ENCODE assay signal across 8 cellular contexts in genomic region chr2:72915907-72916742, GRCh38. TPM values are rescaled to one million over a fixed set of nuclear protein-coding genes. Genes with fewer than 3 reads are reported as not detected.
DNase-seq lines count a peak whose midpoint lies in the region; ATAC-seq, FAIRE-seq and TF ChIP-seq lines count a peak whose summit lies in the region.

No MANE protein-coding gene starts in this region.

- 17% methylated on average over 39 of the region's 86 CpGs for WGBS in K562 (ENCODE audit: insufficient coverage, low coverage, missing lambda C conversion rate)

- no peak for TF ChIP-seq RAD21 in K562 (CRISPR knock-in tag; conservative IDR thresholded peaks at IDR 0.05 in 1 of 2, IDR thresholded peaks at IDR 0.05 in 1 of 2)

- no peak overlapping the region for H2AFZ ChIP-seq in K562 (ENCODE audit: low read depth, low read length)

- in situ Hi-C loops in K562 (cut with MboI), result no loop called here

- no peaks in the 10 kb centered on the region for H3K9me1 ChIP-seq in K562 (ENCODE audit: control insufficient read depth, insufficient read depth, low read length)

- H3K9me3 ChIP-seq in BLaER1 (no peaks in the 10 kb centered on the region), K562 (replicated peaks; ENCODE audit: control insufficient read depth, insufficient read depth, low read depth, low read length) (no peaks in the 10 kb centered on the region)

- H3K27ac ChIP-seq in BLaER1, result no peak overlapping the region
- no peak overlapping the region for H3K27ac ChIP-seq in K562 (ENCODE audit: extremely low read depth, low read depth, low read length)

- H3K4me3 ChIP-seq in BLaER1, result peak overlapping the region; percentile 65
- no peak overlapping the region; the same call in 1 of the 2 replicates for H3K4me3 ChIP-seq in K562

- H3K9ac ChIP-seq in BLaER1 (0 out of 2 replicates have a peak overlapping the region, but pooled peaks have one; percentile 28), K562 (ENCODE audit: insufficient read depth in 1 of 2, low read depth in 2 of 2, low read length in 2 of 2) (peak overlapping the region in 1 of 2 experiments; percentile 58; a peak in 2 of 4 replicates)

- intact Hi-C loops in K562 (cut with micrococcal nuclease), result no loop called here

- H3K4me2 ChIP-seq in BLaER1 (peak overlapping the region; percentile 97), K562 (ENCODE audit: insufficient read depth, low read length) (no peak overlapping the region)

- no peak for FAIRE-seq in K562 (lab: Jason Lieb, UNC)

- H3K4me1 ChIP-seq in BLaER1 (peaks cover 46% of the 10 kb centered on the region), K562 (replicated peaks in 1 of 2; ENCODE audit: control insufficient read depth in 2 of 2, insufficient read depth in 2 of 2, low read length in 2 of 2) (peaks cover 0 to 53% of the 10 kb centered on the region in 2 experiments; a peak in 3 of 5 replicates)

- no peak for TF ChIP-seq EP300 in K562 (IDR thresholded peaks at IDR 0.05; ENCODE audit: low read length)

- POLR2A ChIA-PET in K562 (lab: Yijun Ruan, JAX), result interaction anchor here (1.2 kb wide), 1 partner anchor 9 kb away, joined by 3 read pairs; no protein-coding TSS in a partner anchor

- no peak for TF ChIP-seq POLR2A in K562 (conservative IDR thresholded peaks at IDR 0.05)

- peaks cover 100% of the 10 kb centered on the region for H3K27me3 ChIP-seq in BLaER1
- H3K27me3 ChIP-seq in K562 (ENCODE audit: control insufficient read depth in 2 of 2, insufficient read depth in 2 of 2, low read length in 2 of 2), result peaks cover 61 to 68% of the 10 kb centered on the region in 2 experiments

- no TSS peak for BruUV-seq in K562 (replicated peaks; lab: Mats Ljungman, UMichigan)

- H3K79me2 ChIP-seq in K562 (ENCODE audit: control insufficient read depth, insufficient read depth, low read length), result no peaks in the 10 kb centered on the region

- no peak for TF ChIP-seq CTCF in K562 (IDR thresholded peaks at IDR 0.05 in 2 of 3, conservative IDR thresholded peaks at IDR 0.05 in 1 of 3; ENCODE audit: insufficient read depth in 2 of 3, low read depth in 1 of 3, low read length in 3 of 3)

- H3K36me3 ChIP-seq in BLaER1 (no peaks in the 10 kb centered on the region), K562 (ENCODE audit: control insufficient read depth, insufficient read depth, low read length) (no peaks in the 10 kb centered on the region)

- CTCF ChIA-PET in K562 (lab: Yijun Ruan, JAX; ENCODE audit: low intra/inter-chr PET ratio), result no interaction called here

- DNase-seq in NCI-H526 treated with DMSO at 0.1 percent for 48 hours (lab: John Stamatoyannopoulos, UW), result peak; percentile 62
- DNase-seq in K562 (ENCODE audit: extremely low read depth in 1 of 4, low spot score in 3 of 4), result peak; percentile 66 to 71 (median 70)
- peak; percentile 80 for DNase-seq in kidney tubule cell (ENCODE audit: low spot score)
- DNase-seq in stimulated activated CD8-positive, alpha-beta memory T cell treated with anti-CD3 and anti-CD28 coated beads, Interleukin-4, amount 100 ng/mL, for 48 hours, result peak; percentile 60
- no peak for DNase-seq in NK-92 (lab: John Stamatoyannopoulos, UW; ENCODE audit: unreplicated experiment)

- ATAC-seq in GM18873 (IDR thresholded peaks at IDR 0.05; ENCODE audit: low FRiP score, unreplicated experiment) (peak; percentile 54), HG03045 (IDR thresholded peaks at IDR 0.05; ENCODE audit: unreplicated experiment) (peak; percentile 51), K562 (peak; percentile 87)

- H4K20me1 ChIP-seq in BLaER1, result peaks cover 78% of the 10 kb centered on the region
- H4K20me1 ChIP-seq in K562 (replicated peaks; ENCODE audit: control insufficient read depth, insufficient read depth, low read length), result peaks cover 26% of the 10 kb centered on the region; the same call in 1 of the 2 replicates

TF ChIP-seq in K562, 482 proteins besides CTCF, POLR2A, EP300 and RAD21 (continues in another document):
- TF ChIP-seq GABPA (tag; conservative IDR thresholded peaks at IDR 0.05; ENCODE audit: low read depth) (no peak), CBFA2T2 (conservative IDR thresholded peaks at IDR 0.05) (no peak), ZNF232 (CRISPR knock-in tag; IDR thresholded peaks at IDR 0.05) (no peak), PHF20 (IDR thresholded peaks at IDR 0.05; ENCODE audit: partially characterized antibody) (no peak), ZNF780A (CRISPR knock-in tag; IDR thresholded peaks at IDR 0.05) (no peak), RERE (CRISPR knock-in tag; IDR thresholded peaks at IDR 0.05; ENCODE audit: borderline replicate concordance) (no peak), PTTG1 (tag; IDR thresholded peaks at IDR 0.05; ENCODE audit: low read depth) (no peak), PCBP1 (IDR thresholded peaks at IDR 0.05; ENCODE audit: low read depth, low read length, poor library complexity, severe bottlenecking) (peak; percentile 69)

RNA-seq across cellular contexts. Expression of gene EMX1, which starts 1.2 kb away (rescaled TPM):
- total RNA-seq in K562 (2011; cell fraction: chromatin; rRNA removed; ENCODE audit: low replicate concordance), result 0.28 TPM in 1 of 2 replicates, not detected in the other
- total RNA-seq in K562 (2011; cell fraction: nucleolus; rRNA removed), result 0.17 TPM in 1 of 2 replicates, not detected in the other
- not detected in 2 replicates for total RNA-seq in K562 (2011; cell fraction: nucleoplasm; rRNA removed)
- total RNA-seq in K562 (2014; rRNA removed) (0.20 and 0.32 TPM in 2 replicates), K562 (2014; rRNA removed; fragmentation: Illumina TruSeq; extraction: Trizol) (not detected in 2 replicates), K562 (2015; rRNA removed; fragmentation: Illumina TruSeq; extraction: Trizol) (not detected in 2 replicates), K562 (2021) (0.18 TPM in 1 of 2 replicates, not detected in the other)
- polyA plus RNA-seq in K562 (2011; rRNA removed) (0.10 and 0.22 TPM in 2 replicates), K562 (2014; fragmentation: Illumina TruSeq; extraction: Trizol) (not detected in 2 replicates), K562 (2014; fragmentation: Nextera tagmentation; extraction: Ambion mirVana) (not detected), K562 (2014; rRNA removed) (0.21 TPM in 1 of 2 replicates, not detected in the other)
- 0.07 and 0.16 TPM in 2 replicates for polyA plus RNA-seq in K562 (2011; cell fraction: cytosol; rRNA removed)
- 0.11 and 0.21 TPM in 2 replicates for polyA plus RNA-seq in K562 (2011; cell fraction: nucleus; rRNA removed)
- 0.04 and 0.11 TPM in 2 replicates for polyA plus RNA-seq in K562 (2012)
- not detected in 2 replicates for polyA minus RNA-seq in K562 (2011; rRNA and poly(A)+ RNA removed)
- polyA minus RNA-seq in K562 (2011; cell fraction: cytosol; rRNA and poly(A)+ RNA removed), result not detected in 2 replicates
- 0.27 and 0.33 TPM in 2 replicates for polyA minus RNA-seq in K562 (2011; cell fraction: nucleus; rRNA and poly(A)+ RNA removed)

RNA-seq across cellular contexts. Expression of gene SPR, which starts 28.9 kb away (rescaled TPM):
- total RNA-seq in K562 (2011; cell fraction: chromatin; rRNA removed; ENCODE audit: low replicate concordance), result 3.9 and 9.7 TPM in 2 replicates
- 11.7 and 12.7 TPM in 2 replicates for total RNA-seq in K562 (2011; cell fraction: nucleolus; rRNA removed)
- total RNA-seq in K562 (2011; cell fraction: nucleoplasm; rRNA removed), result 11.6 and 12.0 TPM in 2 replicates
- total RNA-seq in K562 (2014; rRNA removed), result 38.3 and 44.2 TPM in 2 replicates
- total RNA-seq in K562 (2014; rRNA removed; fragmentation: Illumina TruSeq; extraction: Trizol), result 19.9 and 26.3 TPM in 2 replicates
- 23.0 and 24.1 TPM in 2 replicates for total RNA-seq in K562 (2015; rRNA removed; fragmentation: Illumina TruSeq; extraction: Trizol)
- 36.5 and 38.8 TPM in 2 replicates for total RNA-seq in K562 (2021)
- 17.4 and 28.4 TPM in 2 replicates for polyA plus RNA-seq in K562 (2011; rRNA removed)
- polyA plus RNA-seq in K562 (2011; cell fraction: cytosol; rRNA removed), result 15.5 and 32.1 TPM in 2 replicates
- 7.5 and 12.4 TPM in 2 replicates for polyA plus RNA-seq in K562 (2011; cell fraction: nucleus; rRNA removed)
- polyA plus RNA-seq in K562 (2012), result 32.7 and 40.3 TPM in 2 replicates
- polyA plus RNA-seq in K562 (2014; fragmentation: Illumina TruSeq; extraction: Trizol), result 21.9 and 22.0 TPM in 2 replicates
- 1 to 10 TPM; 7.7 to 9.4 TPM for polyA plus RNA-seq in K562 (2014; fragmentation: Nextera tagmentation; extraction: Ambion mirVana)
- 28.5 TPM in 2 replicates for polyA plus RNA-seq in K562 (2014; rRNA removed)
- 10.4 and 18.1 TPM in 2 replicates for polyA minus RNA-seq in K562 (2011; rRNA and poly(A)+ RNA removed)
- polyA minus RNA-seq in K562 (2011; cell fraction: cytosol; rRNA and poly(A)+ RNA removed), result 7.5 and 9.5 TPM in 2 replicates
- 4.0 and 4.8 TPM in 2 replicates for polyA minus RNA-seq in K562 (2011; cell fraction: nucleus; rRNA and poly(A)+ RNA removed)
